In the genomic region with DNA sequence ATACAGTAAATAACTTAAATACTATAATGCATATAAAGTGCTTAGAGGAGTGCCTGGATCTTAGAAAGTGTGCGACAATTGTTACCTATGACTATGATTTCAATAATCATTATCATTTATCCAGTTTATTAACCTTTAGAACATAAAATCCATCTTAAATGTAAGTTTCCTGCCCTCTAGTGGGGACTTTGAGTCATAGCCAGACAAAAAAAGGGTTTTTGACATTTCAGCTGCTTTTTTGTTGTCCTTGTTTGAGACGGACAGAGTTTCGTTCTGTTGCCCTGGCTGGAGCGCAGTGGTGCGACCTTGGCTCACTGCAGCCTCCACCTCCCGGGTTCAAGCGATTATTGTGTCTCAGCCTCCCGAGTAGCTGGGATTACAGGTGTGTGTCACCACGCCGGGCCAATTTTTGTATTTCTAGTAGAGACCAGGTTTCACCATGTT, we compare ENCODE assay signal across 8 cellular contexts. TPM values are rescaled to one million over a fixed set of nuclear protein-coding genes. Genes with fewer than 3 reads are reported as not detected.
DNase-seq lines count a peak whose midpoint lies in the region; ATAC-seq and TF ChIP-seq lines count a peak whose summit lies in the region.

No MANE protein-coding gene starts in this region.

- H3K79me2 ChIP-seq in SK-N-SH (ENCODE audit: insufficient read depth) (no peaks in the 10 kb centered on the region), smooth muscle cell (ENCODE audit: low read depth) (no peaks in the 10 kb centered on the region)

- H3K4me1 ChIP-seq in SK-N-SH (ENCODE audit: control insufficient read depth in 1 of 2, insufficient read depth in 2 of 2, low read depth in 1 of 2, low read length in 1 of 2): no peaks in the 10 kb centered on the region
- H3K4me1 ChIP-seq in foreskin keratinocyte: no peaks in the 10 kb centered on the region
- no peaks in the 10 kb centered on the region for H3K4me1 ChIP-seq in smooth muscle cell (ENCODE audit: low read depth)

- H3K4me1 Mint-ChIP-seq in activated T-cell treated with anti-CD3 and anti-CD28 coated beads, Interleukin-2, amount 50 U/mL, for 4 hours (ENCODE audit: low read depth): no peaks in the 10 kb centered on the region

- H3K36me3 ChIP-seq in SK-N-SH (replicated peaks in 1 of 2; ENCODE audit: control insufficient read depth in 1 of 2, insufficient read depth in 2 of 2, low read length in 1 of 2): no peaks in the 10 kb centered on the region
- no peaks in the 10 kb centered on the region for H3K36me3 ChIP-seq in smooth muscle cell (ENCODE audit: low read depth)

- no peaks in the 10 kb centered on the region for H3K9me2 ChIP-seq in SK-N-SH

- CTCF ChIA-PET in SK-N-SH (lab: Yijun Ruan, JAX): interaction anchor here (0.6 to 5.0 kb wide), 28 partner anchors 8 to 1082 kb away, joined by 3 to 59 read pairs (median 4); a partner anchor contains a TSS

- H2AFZ ChIP-seq in SK-N-SH (ENCODE audit: low read depth) (no peak overlapping the region), smooth muscle cell (ENCODE audit: low read depth) (no peak overlapping the region)

- H3K9me3 Mint-ChIP-seq in activated T-cell treated with anti-CD3 and anti-CD28 coated beads, Interleukin-2, amount 50 U/mL, for 4 hours: no peaks in the 10 kb centered on the region

- no peak overlapping the region for H3K4me3 Mint-ChIP-seq in activated T-cell treated with anti-CD3 and anti-CD28 coated beads, Interleukin-2, amount 50 U/mL, for 4 hours

- H3K4me3 ChIP-seq in SK-N-SH (ENCODE audit: low read depth in 2 of 2, low read length in 1 of 2) (no peak overlapping the region), smooth muscle cell (no peak overlapping the region), lower leg skin (ENCODE audit: low read depth, poor library complexity, severe bottlenecking) (no peak overlapping the region)

- H3K9ac ChIP-seq in SK-N-SH: no peak overlapping the region
- no peak overlapping the region for H3K9ac ChIP-seq in smooth muscle cell (ENCODE audit: low read depth)

- TF ChIP-seq CTCF in SK-N-SH (IDR thresholded peaks at IDR 0.05): peak; percentile 80
- TF ChIP-seq CTCF in foreskin keratinocyte (conservative IDR thresholded peaks at IDR 0.05): peak; percentile 75
- peak; percentile 84 for TF ChIP-seq CTCF in smooth muscle cell (IDR thresholded peaks at IDR 0.05; ENCODE audit: borderline replicate concordance, insufficient read depth, poor library complexity, severe bottlenecking)
- peak in 1 of 3 donors; percentile 67 for TF ChIP-seq CTCF in lower leg skin (IDR thresholded peaks at IDR 0.05)

- POLR2A ChIA-PET in SK-N-SH (lab: Yijun Ruan, JAX): no interaction called here

- DNase-seq in DMS53 (lab: John Stamatoyannopoulos, UW): peak; percentile 74
- DNase-seq in SK-N-SH: peak; percentile 35
- DNase-seq in foreskin keratinocyte: peak in 1 of 2 donors; percentile 18
- DNase-seq in smooth muscle cell (lab: John Stamatoyannopoulos, UW; ENCODE audit: unreplicated experiment): no peak
- no peak for DNase-seq in activated T-cell treated with anti-CD3 and anti-CD28 coated beads, Interleukin-2, amount 50 U/mL, for 4 hours
- DNase-seq in lower leg skin (ENCODE audit: low spot score in 2 of 2): no peak

- H3K9me3 ChIP-seq in SK-N-SH (no peaks in the 10 kb centered on the region), smooth muscle cell (replicated peaks; ENCODE audit: low read depth) (no peaks in the 10 kb centered on the region)

- 0 out of 2 replicates have a peak, but pooled peaks cover 7% of the 10 kb centered on the region for H3K27me3 ChIP-seq in SK-N-SH (ENCODE audit: insufficient read depth)
- H3K27me3 ChIP-seq in foreskin keratinocyte: no peaks in the 10 kb centered on the region
- peaks cover 6% of the 10 kb centered on the region for H3K27me3 ChIP-seq in smooth muscle cell (ENCODE audit: low read depth)

- peaks cover 7% of the 10 kb centered on the region for H3K27me3 Mint-ChIP-seq in activated T-cell treated with anti-CD3 and anti-CD28 coated beads, Interleukin-2, amount 50 U/mL, for 4 hours (ENCODE audit: low read depth)

- no peaks in the 10 kb centered on the region for H3K36me3 Mint-ChIP-seq in activated T-cell treated with anti-CD3 and anti-CD28 coated beads, Interleukin-2, amount 50 U/mL, for 4 hours (ENCODE audit: insufficient read depth)

- H3F3A ChIP-seq in SK-N-SH (replicated peaks; ENCODE audit: insufficient read depth) (no peaks in the 10 kb centered on the region), smooth muscle cell (ENCODE audit: low read depth) (no peaks in the 10 kb centered on the region)

- TF ChIP-seq EP300 in Ishikawa (IDR thresholded peaks at IDR 0.05; ENCODE audit: borderline replicate concordance): no peak
- no peak for TF ChIP-seq EP300 in SK-N-SH (IDR thresholded peaks at IDR 0.05; ENCODE audit: borderline replicate concordance in 1 of 2, low read depth in 1 of 2, low read length in 1 of 2)

- H4K20me1 ChIP-seq in SK-N-SH (ENCODE audit: insufficient read depth): no peaks in the 10 kb centered on the region
- H4K20me1 ChIP-seq in smooth muscle cell (ENCODE audit: low read depth): no peaks in the 10 kb centered on the region

- WGBS in SK-N-SH (ENCODE audit: low lambda C conversion rate): 1% methylated on average over 8 of the region's 10 CpGs
- 36% methylated on average over 10 of the region's 10 CpGs for WGBS in smooth muscle cell (ENCODE audit: low lambda C conversion rate)
- 28% methylated on average over 10 of the region's 10 CpGs for WGBS in lower leg skin, 2 donors

- intact Hi-C loops in lower leg skin (cut with DNase I; ENCODE audit: low total_unique reads): loop anchor here (5.0 kb wide), 1 partner anchor 35 kb away; no protein-coding TSS in a partner anchor

- H3K4me2 ChIP-seq in SK-N-SH: no peak overlapping the region
- H3K4me2 ChIP-seq in smooth muscle cell: no peak overlapping the region

- H3K27ac ChIP-seq in SK-N-SH (ENCODE audit: low read depth in 2 of 2, low read length in 1 of 2) (no peak overlapping the region), foreskin keratinocyte (no peak overlapping the region), smooth muscle cell (ENCODE audit: low read depth) (no peak overlapping the region)

- no peak for TF ChIP-seq POLR2A in lower leg skin (IDR thresholded peaks at IDR 0.05)

- no peak for ATAC-seq in foreskin keratinocyte
- ATAC-seq in activated T-cell treated with anti-CD3 and anti-CD28 coated beads, Interleukin-2, amount 50 U/mL, for 4 hours: no peak
- ATAC-seq in HG03565 (IDR thresholded peaks at IDR 0.05; ENCODE audit: unreplicated experiment): no peak

- peak; percentile 59 for TF ChIP-seq RAD21 in Ishikawa (IDR thresholded peaks at IDR 0.05; ENCODE audit: low read depth)
- TF ChIP-seq RAD21 in SK-N-SH (IDR thresholded peaks at IDR 0.05; ENCODE audit: low read length): peak; percentile 69

TF ChIP-seq in Ishikawa, 13 proteins besides CTCF, POLR2A, EP300 and RAD21:
- TF ChIP-seq FOXM1 (IDR thresholded peaks at IDR 0.05; ENCODE audit: borderline replicate concordance, low read depth) (no peak), YY1 (IDR thresholded peaks at IDR 0.05; ENCODE audit: low read depth) (no peak), NFIC (IDR thresholded peaks at IDR 0.05) (no peak)

TF ChIP-seq in SK-N-SH, 30 proteins besides CTCF, POLR2A, EP300 and RAD21 (continues in another document):
- no peak for TF ChIP-seq SIN3A (IDR thresholded peaks at IDR 0.05; ENCODE audit: borderline replicate concordance, low read depth, low read length)
- TF ChIP-seq, protein P1, sequence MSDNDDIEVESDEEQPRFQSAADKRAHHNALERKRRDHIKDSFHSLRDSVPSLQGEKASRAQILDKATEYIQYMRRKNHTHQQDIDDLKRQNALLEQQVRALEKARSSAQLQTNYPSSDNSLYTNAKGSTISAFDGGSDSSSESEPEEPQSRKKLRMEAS (IDR thresholded peaks at IDR 0.05; ENCODE audit: low read depth): no peak
- TF ChIP-seq SMC3 (IDR thresholded peaks at IDR 0.05; ENCODE audit: low read depth, low read length): peak; percentile 59
- no peak for TF ChIP-seq MEF2A (IDR thresholded peaks at IDR 0.05; ENCODE audit: borderline replicate concordance, low read depth)
- TF ChIP-seq, protein P2, sequence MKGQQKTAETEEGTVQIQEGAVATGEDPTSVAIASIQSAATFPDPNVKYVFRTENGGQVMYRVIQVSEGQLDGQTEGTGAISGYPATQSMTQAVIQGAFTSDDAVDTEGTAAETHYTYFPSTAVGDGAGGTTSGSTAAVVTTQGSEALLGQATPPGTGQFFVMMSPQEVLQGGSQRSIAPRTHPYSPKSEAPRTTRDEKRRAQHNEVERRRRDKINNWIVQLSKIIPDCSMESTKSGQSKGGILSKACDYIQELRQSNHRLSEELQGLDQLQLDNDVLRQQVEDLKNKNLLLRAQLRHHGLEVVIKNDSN (IDR thresholded peaks at IDR 0.05; ENCODE audit: borderline replicate concordance, low read depth): no peak

RNA-seq across cellular contexts. Expression of a gene that starts 9.7 kb away (rescaled TPM):
- not detected in 2 replicates for polyA plus RNA-seq in SK-N-SH (2012; rRNA removed)
- not detected in 2 replicates for polyA plus RNA-seq in SK-N-SH (2012; cell fraction: cytosol; rRNA removed)
- not detected in 2 replicates for polyA plus RNA-seq in SK-N-SH (2012; cell fraction: nucleus; rRNA removed)
- total RNA-seq in foreskin keratinocyte: not detected in 2 replicates
- not detected in 2 replicates for polyA plus RNA-seq in foreskin keratinocyte
- total RNA-seq in smooth muscle cell: not detected in 2 replicates
- polyA plus RNA-seq in smooth muscle cell: not detected in 2 replicates
- total RNA-seq in activated T-cell treated with anti-CD3 and anti-CD28 coated beads, Interleukin-2, amount 50 U/mL, for 4 hours: under 1 TPM in 1 of 3 donors, not detected in 2; 0.14 TPM
- total RNA-seq in lower leg skin: 10 to 100 TPM in 2 of 4 donors, 1 to 10 TPM in 2; 4.1 to 15.7 (median 8.4) TPM

RNA-seq across cellular contexts. Expression of a gene that starts 38.6 kb away (rescaled TPM):
- polyA plus RNA-seq in SK-N-SH (2012; rRNA removed): 281 and 362 TPM in 2 replicates
- polyA plus RNA-seq in SK-N-SH (2012; cell fraction: cytosol; rRNA removed): 419 and 521 TPM in 2 replicates
- polyA plus RNA-seq in SK-N-SH (2012; cell fraction: nucleus; rRNA removed): 63.0 and 92.7 TPM in 2 replicates
- total RNA-seq in foreskin keratinocyte: 448 and 462 TPM in 2 replicates
- 704 and 712 TPM in 2 replicates for polyA plus RNA-seq in foreskin keratinocyte
- 306 and 394 TPM in 2 replicates for total RNA-seq in smooth muscle cell
- 426 and 501 TPM in 2 replicates for polyA plus RNA-seq in smooth muscle cell
- 100 to 1,000 TPM; 525 to 605 (median 551) TPM for total RNA-seq in activated T-cell treated with anti-CD3 and anti-CD28 coated beads, Interleukin-2, amount 50 U/mL, for 4 hours
- 100 to 1,000 TPM; 122 to 170 (median 130) TPM for total RNA-seq in lower leg skin

Comparison
In these comparisons a context has a peak if more than half of its experiments do, and no peak if none do; other contexts are left out.
1. DNase-seq: peak in DMS53 (single experiment) and SK-N-SH (single experiment); none in smooth muscle cell (single experiment), activated T-cell treated with anti-CD3 and anti-CD28 coated beads, Interleukin-2, amount 50 U/mL, for 4 hours (single experiment) and lower leg skin (0 of 2).